21 cellular contexts compared by ENCODE assay signal in genomic region chr16:10623059-10623458, GRCh38. TPM values are rescaled to one million over a fixed set of nuclear protein-coding genes. Genes with fewer than 3 reads are reported as not detected.
"Had no signal": no experiment of that assay in that cellular context is flagged by ENCODE, and none has a peak within 500 bp of the region (broad histone marks: within the 10 kb centered on the region; RNA-seq: fewer than 3 reads in every experiment).

No MANE protein-coding gene starts in this region.

- H3K27ac ChIP-seq: breast epithelium, Peyer's patch had no signal

- H3K36me3 ChIP-seq: breast epithelium, Peyer's patch had no signal

- H3K9me3 ChIP-seq: breast epithelium, Peyer's patch had no signal

- H3K4me3 Mint-ChIP-seq: activated CD8-positive, alpha-beta memory T cell treated with anti-CD3 and anti-CD28 coated beads, Interleukin-2, amount 10 ng/mL, durations not matched to agents 7 days and 5 days; activated naive CD4-positive, alpha-beta T cell treated with anti-CD3 and anti-CD28 coated beads, Interleukin-2, amount 50 U/mL, for 24 hours; activated T-cell treated with anti-CD3 and anti-CD28 coated beads, Interleukin-2, amount 50 U/mL, for 24 hours; activated T-helper 1 cell treated with anti-CD3 and anti-CD28 coated beads, Interleukin-12 subunit alpha, Interleukin-12 subunit beta, Interleukin-2, Interleukin-4 antibody, amounts not matched to agents 30 ng/mL and 10 ng/mL and 1 ng/mL, durations not matched to agents 14 hours and 24 hours and 36 hours; T-helper 1 cell treated with Interleukin-12 subunit alpha and Interleukin-12 subunit beta and Interleukin-4 antibody, amounts not matched to agents 30 μg/mL and 1 μg/mL, for 36 hours had no signal

- H3K27ac Mint-ChIP-seq: activated CD8-positive, alpha-beta memory T cell treated with anti-CD3 and anti-CD28 coated beads, Interleukin-2, amount 10 ng/mL, durations not matched to agents 7 days and 5 days; activated naive CD4-positive, alpha-beta T cell treated with anti-CD3 and anti-CD28 coated beads, Interleukin-2, amount 50 U/mL, for 24 hours; activated T-cell treated with anti-CD3 and anti-CD28 coated beads, Interleukin-2, amount 50 U/mL, for 24 hours; activated T-helper 1 cell treated with anti-CD3 and anti-CD28 coated beads, Interleukin-12 subunit alpha, Interleukin-12 subunit beta, Interleukin-2, Interleukin-4 antibody, amounts not matched to agents 30 ng/mL and 10 ng/mL and 1 ng/mL, durations not matched to agents 14 hours and 24 hours and 36 hours; T-helper 1 cell treated with Interleukin-12 subunit alpha and Interleukin-12 subunit beta and Interleukin-4 antibody, amounts not matched to agents 30 μg/mL and 1 μg/mL, for 36 hours had no signal

- H3K36me3 Mint-ChIP-seq: activated CD8-positive, alpha-beta memory T cell treated with anti-CD3 and anti-CD28 coated beads, Interleukin-2, amount 10 ng/mL, durations not matched to agents 7 days and 5 days; activated naive CD4-positive, alpha-beta T cell treated with anti-CD3 and anti-CD28 coated beads, Interleukin-2, amount 50 U/mL, for 24 hours had no signal

- ATAC-seq: activated CD8-positive, alpha-beta memory T cell treated with anti-CD3 and anti-CD28 coated beads, Interleukin-2, amount 10 ng/mL, durations not matched to agents 7 days and 5 days had no signal

- H3K27me3 ChIP-seq: breast epithelium, Peyer's patch had no signal

- H3K9me3 Mint-ChIP-seq: activated naive CD4-positive, alpha-beta T cell treated with anti-CD3 and anti-CD28 coated beads, Interleukin-2, amount 50 U/mL, for 24 hours; activated T-cell treated with anti-CD3 and anti-CD28 coated beads, Interleukin-2, amount 50 U/mL, for 24 hours; activated T-helper 1 cell treated with anti-CD3 and anti-CD28 coated beads, Interleukin-12 subunit alpha, Interleukin-12 subunit beta, Interleukin-2, Interleukin-4 antibody, amounts not matched to agents 30 ng/mL and 10 ng/mL and 1 ng/mL, durations not matched to agents 14 hours and 24 hours and 36 hours; T-helper 1 cell treated with Interleukin-12 subunit alpha and Interleukin-12 subunit beta and Interleukin-4 antibody, amounts not matched to agents 30 μg/mL and 1 μg/mL, for 36 hours had no signal

- H3K4me3 ChIP-seq: breast epithelium, Peyer's patch had no signal

- DNase-seq: activated CD4-positive, alpha-beta T cell treated with anti-CD3 and anti-CD28 coated beads for 48 hours; activated CD4-positive, alpha-beta T cell treated with anti-CD3 and anti-CD28 coated beads, Interleukin-2, amount 50 U/mL, for 48 hours; activated CD4-positive, CD25-positive, alpha-beta regulatory T cell treated with anti-CD3 and anti-CD28 coated beads, Interleukin-2, amount 50 U/mL, for 72 hours; activated CD8-positive, alpha-beta memory T cell treated with anti-CD3 and anti-CD28 coated beads, Interleukin-2, amount 10 ng/mL, durations not matched to agents 7 days and 5 days; activated effector memory CD4-positive, alpha-beta T cell treated with Interleukin-2 at 50 U/mL for 16 hours; activated naive CD4-positive, alpha-beta T cell; activated T-cell treated with anti-CD3 and anti-CD28 coated beads, Interleukin-2, amount 50 U/mL, for 24 hours; aorta; Karpas-422; MM.1S; NCI-H1105; NCI-H1436; NCI-H187 treated with DMSO at 0.1 percent for 48 hours; NCI-H2081 treated with DMSO at 0.1 percent for 48 hours; NCI-H446; Peyer's patch; SHP77 treated with DMSO at 0.1 percent for 48 hours had no signal

- H3K4me1 Mint-ChIP-seq: activated CD8-positive, alpha-beta memory T cell treated with anti-CD3 and anti-CD28 coated beads, Interleukin-2, amount 10 ng/mL, durations not matched to agents 7 days and 5 days; activated naive CD4-positive, alpha-beta T cell treated with anti-CD3 and anti-CD28 coated beads, Interleukin-2, amount 50 U/mL, for 24 hours had no signal

RNA-seq across cellular contexts. Expression of gene EMP2, which starts 42.7 kb away (rescaled TPM):
- total RNA-seq: activated CD8-positive, alpha-beta memory T cell treated with anti-CD3 and anti-CD28 coated beads, Interleukin-2, amount 10 ng/mL, durations not matched to agents 7 days and 5 days; activated T-helper 1 cell treated with anti-CD3 and anti-CD28 coated beads, Interleukin-12 subunit alpha, Interleukin-12 subunit beta, Interleukin-2, Interleukin-4 antibody, amounts not matched to agents 30 ng/mL and 10 ng/mL and 1 ng/mL, durations not matched to agents 14 hours and 24 hours and 36 hours had no signal
